In genomic region chr7:38306136-38306535, GRCh38 we compare ENCODE assay signal across 13 cellular contexts.
DNase-seq lines count a peak whose midpoint lies in the region; ATAC-seq and TF ChIP-seq lines count a peak whose summit lies in the region.
"Had no signal": no experiment of that assay in that cellular context is flagged by ENCODE, and none has a peak within 500 bp of the region (broad histone marks: within the 10 kb centered on the region; RNA-seq: fewer than 3 reads in every experiment).

No MANE protein-coding gene starts in this region.

- H3K9me3 Mint-ChIP-seq in activated CD8-positive, alpha-beta T cell treated with anti-CD3 and anti-CD28 coated beads for 36 hours: no peaks in the 10 kb centered on the region
- H3K9me3 Mint-ChIP-seq: activated B cell treated with CpG ODN at 0.5 μM for 24 hours had no signal

- peaks cover 33% of the 10 kb centered on the region for H3K4me1 Mint-ChIP-seq in activated CD8-positive, alpha-beta T cell treated with anti-CD3 and anti-CD28 coated beads for 36 hours (ENCODE audit: low read depth)

- peaks cover 5% of the 10 kb centered on the region for H3K36me3 Mint-ChIP-seq in activated CD8-positive, alpha-beta T cell treated with anti-CD3 and anti-CD28 coated beads for 36 hours (ENCODE audit: low read depth)

- peak overlapping the region; percentile 80 for H3K27ac Mint-ChIP-seq in activated CD8-positive, alpha-beta T cell treated with anti-CD3 and anti-CD28 coated beads for 36 hours
- H3K27ac Mint-ChIP-seq: activated B cell treated with CpG ODN at 0.5 μM for 24 hours had no signal

- ATAC-seq in activated CD8-positive, alpha-beta T cell treated with anti-CD3 and anti-CD28 coated beads for 36 hours: no peak

- no peaks in the 10 kb centered on the region for H3K27me3 Mint-ChIP-seq in activated CD8-positive, alpha-beta T cell treated with anti-CD3 and anti-CD28 coated beads for 36 hours

- intact Hi-C loops in activated CD8-positive, alpha-beta T cell treated with anti-CD3 and anti-CD28 coated beads for 36 hours (cut with micrococcal nuclease): no loop called here

- CTCF ChIA-PET in activated CD8-positive, alpha-beta T cell treated with anti-CD3 and anti-CD28 coated beads for 36 hours (lab: Charles Lee): interaction anchor here (1.2 to 1.6 kb wide), 2 partner anchors 13 to 29 kb away, joined by 3 to 4 read pairs; no protein-coding TSS in a partner anchor

- no peak overlapping the region for H3K4me3 Mint-ChIP-seq in activated CD8-positive, alpha-beta T cell treated with anti-CD3 and anti-CD28 coated beads for 36 hours
- H3K4me3 Mint-ChIP-seq: activated B cell treated with CpG ODN at 0.5 μM for 24 hours had no signal

- POLR2A ChIA-PET in activated CD8-positive, alpha-beta T cell treated with anti-CD3 and anti-CD28 coated beads for 36 hours (lab: Charles Lee): no interaction called here

- peak; percentile 86 for DNase-seq in A172 (ENCODE audit: low spot score)
- peak; percentile 65 for DNase-seq in ELR (ENCODE audit: low read depth)
- DNase-seq in activated CD8-positive, alpha-beta T cell treated with anti-CD3 and anti-CD28 coated beads for 36 hours: no peak
- peak; percentile 72 for DNase-seq in kidney tubule cell (ENCODE audit: low spot score)
- DNase-seq in NCI-H526 (lab: John Stamatoyannopoulos, UW): no peak
- no peak for DNase-seq in stimulated activated naive CD4-positive, alpha-beta T cell (lab: John Stamatoyannopoulos, UW)
- DNase-seq in middle frontal gyrus (ENCODE audit: extremely low spot score, low spot score): no peak
- no peak for DNase-seq in NK-92 (lab: John Stamatoyannopoulos, UW; ENCODE audit: unreplicated experiment)
- DNase-seq: activated B cell treated with CpG ODN at 0.5 μM for 24 hours; activated T-cell treated with anti-CD3 and anti-CD28 coated beads, Interleukin-2, amount 50 U/mL, for 1 hour; amniotic stem cell; SK-N-SH; tibial artery had no signal

- no peak for TF ChIP-seq CTCF in activated CD8-positive, alpha-beta T cell treated with anti-CD3 and anti-CD28 coated beads for 36 hours (IDR thresholded peaks at IDR 0.05)

Comparison
In these comparisons a context has a peak if more than half of its experiments do, and no peak if none do; other contexts are left out.
1. DNase-seq: peak in A172 (single experiment), ELR (single experiment) and kidney tubule cell (single experiment); none in activated CD8-positive, alpha-beta T cell treated with anti-CD3 and anti-CD28 coated beads for 36 hours (single experiment), NCI-H526 (0 of 2), stimulated activated naive CD4-positive, alpha-beta T cell (0 of 6), middle frontal gyrus (single experiment) and NK-92 (single experiment).